4 cellular contexts compared by ENCODE assay signal in genomic region chr6:83450015-83450414, GRCh38. TPM values are rescaled to one million over a fixed set of nuclear protein-coding genes. Genes with fewer than 3 reads are reported as not detected.
"Had no signal": no experiment of that assay in that cellular context is flagged by ENCODE, and none has a peak within 500 bp of the region (broad histone marks: within the 10 kb centered on the region; RNA-seq: fewer than 3 reads in every experiment).

No MANE protein-coding gene starts in this region.

RNA-seq across cellular contexts. Expression of gene ME1, which starts 19.2 kb away (rescaled TPM):
- total RNA-seq: activated B cell treated with CpG ODN at 0.5 μM for 24 hours; activated CD4-positive, alpha-beta T cell treated with anti-CD3 and anti-CD28 coated beads, Interleukin-2, amount 10 ng/mL, durations not matched to agents 24 days and 14 days; activated CD4-positive, alpha-beta T cell treated with anti-CD3 and anti-CD28 coated beads, Interleukin-2, amount 10 ng/mL, durations not matched to agents 7 days and 5 days; T-helper 2 cell treated with Interferon-gamma antibody and Interleukin-4, amounts not matched to agents 100 ng/mL and 5 ng/mL, for 36 hours had no signal
